13 cellular contexts compared by ENCODE assay signal in the genomic region with DNA sequence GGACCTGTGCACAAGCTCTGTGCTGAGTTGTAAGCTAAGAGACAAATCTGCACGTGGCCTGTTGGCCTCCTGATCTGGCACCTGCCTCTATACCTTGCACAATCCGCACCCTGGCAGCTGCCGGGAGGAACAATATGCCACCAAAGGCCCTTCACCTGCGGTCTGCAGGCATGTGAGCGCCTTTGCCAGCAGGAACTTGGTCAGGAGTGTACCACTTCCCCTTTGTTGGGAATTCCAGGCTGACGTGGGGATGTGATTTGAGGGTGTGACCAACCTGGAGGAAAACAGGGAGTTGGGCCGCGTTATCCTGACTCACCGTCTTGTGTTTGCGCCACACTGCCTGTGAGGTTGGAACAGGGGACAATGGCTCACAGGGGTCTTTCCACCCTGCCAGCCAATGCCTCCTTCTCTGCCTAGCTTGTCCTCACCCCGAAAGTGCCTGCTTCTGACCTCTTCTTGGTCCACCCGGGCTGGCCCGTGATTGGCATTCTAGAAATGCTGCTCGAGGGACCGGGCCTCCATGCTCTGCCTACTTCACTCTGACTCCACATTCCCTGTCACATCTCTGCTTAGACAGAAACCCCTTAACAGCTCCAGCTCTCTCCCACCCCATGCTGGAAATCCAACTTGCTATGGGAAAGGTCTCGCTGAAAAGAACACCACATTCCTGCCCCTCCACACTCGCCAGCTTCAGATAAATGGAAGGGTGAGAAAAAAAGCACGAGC.
A peak's percentile ranks its signal among the peaks of the same experiment; 100 is the strongest.
DNase-seq lines count a peak whose midpoint lies in the region; ATAC-seq, FAIRE-seq and TF ChIP-seq lines count a peak whose summit lies in the region.
"Had no signal": no experiment of that assay in that cellular context is flagged by ENCODE, and none has a peak within 500 bp of the region (broad histone marks: within the 10 kb centered on the region; RNA-seq: fewer than 3 reads in every experiment).

No MANE protein-coding gene starts in this region.

- TF ChIP-seq CTCF in IMR-90 (conservative IDR thresholded peaks at IDR 0.05; ENCODE audit: low read depth, low read length) (no peak), astrocyte (IDR thresholded peaks at IDR 0.05; ENCODE audit: insufficient read depth, low read depth, low read length) (no peak), right lobe of liver (IDR thresholded peaks at IDR 0.05) (no peak), testis (IDR thresholded peaks at IDR 0.05) (no peak)

- H3K36me3 ChIP-seq in IMR-90 (ENCODE audit: control insufficient read depth, insufficient read depth, low read length) (no peaks in the 10 kb centered on the region), astrocyte (ENCODE audit: insufficient read depth, low read length) (no peaks in the 10 kb centered on the region), right lobe of liver (no peaks in the 10 kb centered on the region), testis (ENCODE audit: low read depth, missing control alignments) (no peaks in the 10 kb centered on the region)

- no peak overlapping the region for H3K27ac ChIP-seq in IMR-90 (ENCODE audit: insufficient read depth, low read length)
- H3K27ac ChIP-seq in astrocyte (ENCODE audit: low read depth, low read length): no peak overlapping the region
- H3K27ac ChIP-seq in right lobe of liver: peak overlapping the region in 1 of 3 donors; percentile 55
- H3K27ac ChIP-seq in testis: no peak overlapping the region
- H3K27ac ChIP-seq: coronary artery had no signal

- peak; percentile 64 for DNase-seq in A172 (ENCODE audit: low spot score)
- no peak for DNase-seq in IMR-90
- no peak for DNase-seq in astrocyte (ENCODE audit: low read depth)
- DNase-seq in right lobe of liver: peak; percentile 85 to 91 (median 90)
- DNase-seq in testis: no peak
- DNase-seq in activated T-cell treated with anti-CD3 and anti-CD28 coated beads, Interleukin-2, amount 50 U/mL, for 4 hours: no peak
- no peak for DNase-seq in T1000 (lab: John Stamatoyannopoulos, UW)
- DNase-seq: activated CD4-positive, alpha-beta T cell treated with anti-CD3 and anti-CD28 coated beads for 36 hours; activated T-cell treated with anti-CD3 and anti-CD28 coated beads, Interleukin-2, amount 50 U/mL, for 24 hours; NCI-H524 treated with DMSO at 0.1 percent for 48 hours had no signal

- H3K79me1 ChIP-seq in IMR-90 (ENCODE audit: low read depth in 1 of 2, low read length in 2 of 2): no peaks in the 10 kb centered on the region

- H2AK5ac ChIP-seq in IMR-90 (ENCODE audit: low read depth, low read length): no peak overlapping the region

- no peak overlapping the region for H2AK9ac ChIP-seq in IMR-90 (replicated peaks; ENCODE audit: low read depth, low read length, poor library complexity)

- no peak overlapping the region for H3K4me2 ChIP-seq in IMR-90 (ENCODE audit: low read depth, low read length)
- no peak overlapping the region for H3K4me2 ChIP-seq in astrocyte (ENCODE audit: low read length)

- no peak overlapping the region for H2BK5ac ChIP-seq in IMR-90 (ENCODE audit: low read depth, low read length, poor library complexity, severe bottlenecking)

- TF ChIP-seq POLR2A in IMR-90 (IDR thresholded peaks at IDR 0.05; ENCODE audit: low read depth, low read length): no peak
- TF ChIP-seq POLR2A in right lobe of liver (IDR thresholded peaks at IDR 0.05): no peak
- no peak for TF ChIP-seq POLR2A in testis (IDR thresholded peaks at IDR 0.05)

- H3K27ac Mint-ChIP-seq in astrocyte (ENCODE audit: unreplicated experiment): no peak overlapping the region
- H3K27ac Mint-ChIP-seq: activated CD4-positive, alpha-beta T cell treated with anti-CD3 and anti-CD28 coated beads for 36 hours; activated T-cell treated with anti-CD3 and anti-CD28 coated beads, Interleukin-2, amount 50 U/mL, for 24 hours; memory B cell had no signal

- peaks cover 4% of the 10 kb centered on the region; the same call in 1 of the 2 replicates for H3K9me1 ChIP-seq in IMR-90 (ENCODE audit: insufficient read depth, low read length)

- H2BK120ac ChIP-seq in IMR-90 (ENCODE audit: low read depth, low read length): no peak overlapping the region

- TF ChIP-seq RAD21 in IMR-90 (IDR thresholded peaks at IDR 0.05; ENCODE audit: low read length): no peak

- 85% methylated on average over 5 of the region's 18 CpGs; no CpG with 5 or more reads in 1 of the 2 experiments for WGBS in IMR-90 (ENCODE audit: extremely low coverage in 2 of 2, insufficient read length in 1 of 2), 2 experiments
- 15% methylated on average over 6 of the region's 18 CpGs for WGBS in right lobe of liver (ENCODE audit: insufficient coverage, low coverage, low lambda C conversion rate, missing lambda C conversion rate)
- WGBS in testis, 2 donors: 80 to 84% methylated on average over 14 to 18 of the region's 18 CpGs

- H3K79me2 ChIP-seq in astrocyte (ENCODE audit: insufficient read depth, low read length): no peaks in the 10 kb centered on the region

- POLR2A ChIA-PET in IMR-90 (lab: Charles Lee; ENCODE audit: unreplicated experiment): no interaction called here

- no peak overlapping the region for H3K4me3 ChIP-seq in IMR-90 (ENCODE audit: insufficient read depth, low read depth, low read length)
- H3K4me3 ChIP-seq in astrocyte (ENCODE audit: insufficient read depth, low read depth, low read length): no peak overlapping the region
- H3K4me3 ChIP-seq in right lobe of liver: no peak overlapping the region
- no peak overlapping the region for H3K4me3 ChIP-seq in testis
- H3K4me3 ChIP-seq: coronary artery had no signal

- no peak overlapping the region for H3K4ac ChIP-seq in IMR-90 (ENCODE audit: low read depth, low read length)

- dilution Hi-C loops in IMR-90 (cut with HindIII; ENCODE audit: low sequenced_read_pairs, unreplicated experiment): no loop called here

- H3K4me1 Mint-ChIP-seq in astrocyte (ENCODE audit: low read depth, unreplicated experiment): peaks cover 2% of the 10 kb centered on the region
- peaks cover 3% of the 10 kb centered on the region for H3K4me1 Mint-ChIP-seq in activated T-cell treated with anti-CD3 and anti-CD28 coated beads, Interleukin-2, amount 50 U/mL, for 4 hours (ENCODE audit: low read depth)

- no peak overlapping the region for H3K23ac ChIP-seq in IMR-90 (ENCODE audit: low read depth, low read length)

- no peak overlapping the region for H2BK20ac ChIP-seq in IMR-90 (ENCODE audit: low read depth, low read length)

- no peak overlapping the region for H3K4me3 Mint-ChIP-seq in astrocyte (ENCODE audit: unreplicated experiment)
- H3K4me3 Mint-ChIP-seq in activated T-cell treated with anti-CD3 and anti-CD28 coated beads, Interleukin-2, amount 50 U/mL, for 4 hours: no peak overlapping the region
- H3K4me3 Mint-ChIP-seq: activated CD4-positive, alpha-beta T cell treated with anti-CD3 and anti-CD28 coated beads for 36 hours; activated T-cell treated with anti-CD3 and anti-CD28 coated beads, Interleukin-2, amount 50 U/mL, for 24 hours; memory B cell had no signal

- no peak overlapping the region for H4K8ac ChIP-seq in IMR-90 (ENCODE audit: low read depth in 2 of 2, low read length in 2 of 2)

- H3K9me3 ChIP-seq in IMR-90 (ENCODE audit: control insufficient read depth, insufficient read depth, low read length) (no peaks in the 10 kb centered on the region), astrocyte (ENCODE audit: insufficient read depth, low read depth, low read length) (no peaks in the 10 kb centered on the region), right lobe of liver (no peaks in the 10 kb centered on the region), testis (no peaks in the 10 kb centered on the region)

- peaks cover 1% of the 10 kb centered on the region for H3K36me3 Mint-ChIP-seq in astrocyte (ENCODE audit: low read depth, unreplicated experiment)
- H3K36me3 Mint-ChIP-seq in activated T-cell treated with anti-CD3 and anti-CD28 coated beads, Interleukin-2, amount 50 U/mL, for 4 hours (ENCODE audit: insufficient read depth): no peaks in the 10 kb centered on the region
- H3K36me3 Mint-ChIP-seq: memory B cell had no signal

- CTCF ChIA-PET in IMR-90 (lab: Yijun Ruan, JAX): no interaction called here

- H4K91ac ChIP-seq in IMR-90 (ENCODE audit: insufficient read depth, low read depth, low read length): no peak overlapping the region

- H3K27me3 Mint-ChIP-seq in astrocyte (ENCODE audit: low read depth, unreplicated experiment): peaks cover 4% of the 10 kb centered on the region
- H3K27me3 Mint-ChIP-seq in activated T-cell treated with anti-CD3 and anti-CD28 coated beads, Interleukin-2, amount 50 U/mL, for 4 hours (ENCODE audit: low read depth): no peaks in the 10 kb centered on the region
- H3K27me3 Mint-ChIP-seq: activated CD4-positive, alpha-beta T cell treated with anti-CD3 and anti-CD28 coated beads for 36 hours; activated T-cell treated with anti-CD3 and anti-CD28 coated beads, Interleukin-2, amount 50 U/mL, for 24 hours; memory B cell had no signal

- H3K4me1 ChIP-seq in IMR-90 (ENCODE audit: control insufficient read depth, insufficient read depth, low read length) (peaks cover 2% of the 10 kb centered on the region), astrocyte (ENCODE audit: insufficient read depth, low read length) (no peaks in the 10 kb centered on the region), right lobe of liver (peaks cover 0 to 13% (median 2%) of the 10 kb centered on the region in 4 donors), testis (no peaks in the 10 kb centered on the region)

- H3K9ac ChIP-seq in IMR-90 (ENCODE audit: low read depth, low read length) (no peak overlapping the region), astrocyte (ENCODE audit: low read length) (no peak overlapping the region)

- no peak overlapping the region for H3K14ac ChIP-seq in IMR-90 (replicated peaks; ENCODE audit: low read depth, low read length)

- peak overlapping the region; percentile 36 for H2AFZ ChIP-seq in IMR-90 (replicated peaks; ENCODE audit: low read length, poor library complexity)
- peak overlapping the region; percentile 17 for H2AFZ ChIP-seq in astrocyte (ENCODE audit: low read depth, low read length)

- H3K56ac ChIP-seq in IMR-90 (ENCODE audit: extremely low read depth, insufficient read depth, low read length): no peak overlapping the region

- no TSS peak for BruUV-seq in IMR-90 (replicated peaks; lab: Mats Ljungman, UMichigan)

- FAIRE-seq in astrocyte (lab: Jason Lieb, UNC): no peak

- in situ Hi-C loops in IMR-90 (cut with MboI; ENCODE audit: low sequenced_read_pairs): no loop called here

- H4K5ac ChIP-seq in IMR-90 (ENCODE audit: low read depth, low read length): no peak overlapping the region

- H2BK15ac ChIP-seq in IMR-90 (ENCODE audit: low read depth, low read length): no peak overlapping the region

- ATAC-seq in IMR-90 (ENCODE audit: low read depth): no peak
- ATAC-seq in right lobe of liver: peak; percentile 88 to 99 (median 92)
- ATAC-seq in HG03439 (IDR thresholded peaks at IDR 0.05; ENCODE audit: unreplicated experiment): no peak
- no peak for ATAC-seq in activated T-cell treated with anti-CD3 and anti-CD28 coated beads, Interleukin-2, amount 50 U/mL, for 4 hours
- ATAC-seq: activated CD4-positive, alpha-beta T cell treated with anti-CD3 and anti-CD28 coated beads for 36 hours had no signal

- no peaks in the 10 kb centered on the region for H3K9me3 Mint-ChIP-seq in astrocyte (ENCODE audit: unreplicated experiment)
- no peaks in the 10 kb centered on the region for H3K9me3 Mint-ChIP-seq in activated T-cell treated with anti-CD3 and anti-CD28 coated beads, Interleukin-2, amount 50 U/mL, for 4 hours
- H3K9me3 Mint-ChIP-seq: activated T-cell treated with anti-CD3 and anti-CD28 coated beads, Interleukin-2, amount 50 U/mL, for 24 hours; memory B cell had no signal

- intact Hi-C loops in IMR-90 (cut with micrococcal nuclease): loop anchor here (5.0 kb wide), 1 partner anchor 42 kb away; no protein-coding TSS in a partner anchor
- intact Hi-C loops in right lobe of liver (cut with DNase I): no loop called here
- intact Hi-C loops in testis (cut with DNase I; ENCODE audit: low total_unique reads): no loop called here

- H4K20me1 ChIP-seq in IMR-90 (ENCODE audit: insufficient read depth, low read length) (no peaks in the 10 kb centered on the region), astrocyte (ENCODE audit: insufficient read depth, low read length) (no peaks in the 10 kb centered on the region)

- no peaks in the 10 kb centered on the region for H3K27me3 ChIP-seq in IMR-90 (ENCODE audit: control insufficient read depth, insufficient read depth, low read length)
- H3K27me3 ChIP-seq in astrocyte (ENCODE audit: insufficient read depth, low read length): no peaks in the 10 kb centered on the region
- H3K27me3 ChIP-seq in right lobe of liver: no peaks in the 10 kb centered on the region
- H3K27me3 ChIP-seq in testis: no peaks in the 10 kb centered on the region

- H3K18ac ChIP-seq in IMR-90 (ENCODE audit: low read depth, low read length): no peak overlapping the region

Comparison
In these comparisons a context has a peak if more than half of its experiments do, and no peak if none do; other contexts are left out.
1. DNase-seq: peak in A172 (single experiment) and right lobe of liver (3 of 3); none in IMR-90 (single experiment), astrocyte (single experiment), testis (single experiment), activated T-cell treated with anti-CD3 and anti-CD28 coated beads, Interleukin-2, amount 50 U/mL, for 4 hours (single experiment) and T1000 (single experiment).
2. ATAC-seq: peak in right lobe of liver (4 of 4); none in IMR-90 (single experiment), HG03439 (single experiment) and activated T-cell treated with anti-CD3 and anti-CD28 coated beads, Interleukin-2, amount 50 U/mL, for 4 hours (0 of 2).